In the genomic region with DNA sequence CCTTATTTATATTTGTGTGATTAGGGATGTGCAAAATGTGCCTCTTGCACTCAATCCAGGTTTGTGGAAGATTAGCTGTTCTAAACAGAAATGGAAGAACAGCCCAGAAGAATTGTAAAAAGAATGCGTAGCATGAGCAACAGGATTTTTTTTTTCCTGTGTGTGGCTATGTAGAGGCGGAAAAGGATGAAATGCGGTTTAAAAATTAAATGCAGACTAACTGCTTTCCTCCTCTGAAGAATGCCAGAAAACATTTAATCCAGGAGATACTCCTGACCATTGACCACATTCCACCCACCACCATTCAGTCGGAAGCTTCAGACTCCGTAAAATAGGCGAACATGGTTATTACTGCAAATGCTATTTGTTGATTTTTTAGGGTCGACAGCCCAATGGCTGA, we compare ENCODE assay signal across 16 cellular contexts.
"Had no signal": no experiment of that assay in that cellular context is flagged by ENCODE, and none has a peak within 500 bp of the region (broad histone marks: within the 10 kb centered on the region; RNA-seq: fewer than 3 reads in every experiment).

No MANE protein-coding gene starts in this region.

- H3K27ac ChIP-seq: colonic mucosa, heart right ventricle, left ventricle myocardium inferior, lower lobe of right lung, neural progenitor cell, pancreas, prostate gland had no signal

- H3K27me3 ChIP-seq: colonic mucosa, neural progenitor cell, pancreas had no signal

- H3K9me3 ChIP-seq: colonic mucosa, heart right ventricle, left ventricle myocardium inferior, lower lobe of right lung, pancreas, prostate gland had no signal

- H3K4me2 ChIP-seq: neural progenitor cell had no signal

- H3K4me1 ChIP-seq: colonic mucosa, heart right ventricle, lower lobe of right lung, neural progenitor cell, pancreas had no signal

- H3K4me3 ChIP-seq: colonic mucosa, heart right ventricle, left ventricle myocardium inferior, lower lobe of right lung, neural progenitor cell, pancreas, prostate gland had no signal

- DNase-seq: colonic mucosa; dermis blood vessel endothelial cell; heart right ventricle; left cardiac atrium; left ventricle myocardium inferior; lower lobe of right lung; nucleus accumbens; pancreas; retina; small intestine; stimulated activated CD4-positive, alpha-beta T cell treated with anti-CD3 and anti-CD28 coated beads, Interleukin-2, amount 100 ng/mL, for 48 hours; stimulated activated naive CD4-positive, alpha-beta T cell treated with Interleukin-2 at 50 U/mL for 16 hours had no signal

- ATAC-seq: heart right ventricle; left cardiac atrium; lower lobe of right lung; natural killer cell treated with Interleukin-12 subunit alpha and Interleukin-12 subunit beta and Interleukin-15 and Interleukin-18, amount 100 ng/mL, for 72 hours; pancreas; sciatic nerve had no signal

- H2AFZ ChIP-seq: neural progenitor cell had no signal

- H3K9ac ChIP-seq: neural progenitor cell had no signal

- H3K36me3 ChIP-seq: colonic mucosa, heart right ventricle, left ventricle myocardium inferior, lower lobe of right lung, neural progenitor cell, pancreas, prostate gland had no signal
